2 cellular contexts compared by ENCODE assay signal in genomic region chr11:122754028-122754427, GRCh38.
TF ChIP-seq lines count a peak whose summit lies in the region.

No MANE protein-coding gene starts in this region.

TF ChIP-seq in IMR-90, 13 proteins besides CTCF, POLR2A, EP300 and RAD21 (continued from another document):
- TF ChIP-seq FOS (IDR thresholded peaks at IDR 0.05; ENCODE audit: low read depth, low read length) (no peak), MXI1 (IDR thresholded peaks at IDR 0.05; ENCODE audit: borderline replicate concordance, low read depth, low read length) (no peak), CEBPB (IDR thresholded peaks at IDR 0.05; ENCODE audit: low read depth, low read length) (no peak)

TF ChIP-seq in PFSK-1, 5 proteins besides CTCF, POLR2A, EP300 and RAD21 (continued from another document):
- TF ChIP-seq REST (IDR thresholded peaks at IDR 0.05; ENCODE audit: insufficient read depth in 1 of 2, low read depth in 2 of 2, low read length in 2 of 2) (no peak), TAF1 (IDR thresholded peaks at IDR 0.05; ENCODE audit: borderline replicate concordance, insufficient read depth, low read length) (no peak), FOXP2 (optimal IDR thresholded peaks at IDR 0.05; ENCODE audit: borderline replicate concordance, extremely low read depth, extremely low read length, insufficient read depth) (no peak)
